In the genomic region with DNA sequence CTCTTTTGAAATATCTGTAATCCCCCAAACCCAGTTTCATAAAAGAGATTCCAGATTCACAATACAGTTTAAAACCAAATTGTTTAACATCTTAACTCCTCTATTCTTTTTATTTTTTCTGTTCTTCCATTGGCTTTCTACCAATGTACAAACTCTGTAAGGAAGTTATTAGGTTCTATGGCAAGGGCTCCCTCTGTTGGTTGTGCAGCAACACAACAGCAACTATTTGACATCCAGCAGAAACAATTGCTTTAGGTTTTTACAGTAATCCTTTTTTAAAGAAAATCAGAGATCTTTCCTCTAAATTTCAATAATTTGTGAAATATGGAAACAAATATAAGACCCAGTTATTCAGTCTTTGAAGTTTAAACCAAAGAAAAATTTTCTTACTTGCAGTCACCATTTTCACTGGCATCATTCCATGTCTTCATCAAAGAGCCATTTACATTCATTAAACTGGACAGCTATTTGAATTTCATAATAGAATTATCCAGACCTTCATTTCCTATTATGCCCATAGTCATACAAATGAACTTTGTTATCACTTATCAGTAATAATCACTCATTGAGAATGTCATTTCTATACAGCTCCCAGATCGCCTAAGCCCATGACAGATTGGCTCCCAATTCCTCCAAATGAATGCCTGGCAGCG, we compare ENCODE assay signal across 7 cellular contexts. TPM values are rescaled to one million over a fixed set of nuclear protein-coding genes. Genes with fewer than 3 reads are reported as not detected.
A peak's percentile ranks its signal among the peaks of the same experiment; 100 is the strongest.
DNase-seq lines count a peak whose midpoint lies in the region; ATAC-seq, FAIRE-seq and TF ChIP-seq lines count a peak whose summit lies in the region.

No MANE protein-coding gene starts in this region.

- H3K9me3 ChIP-seq in right atrium auricular region (no peaks in the 10 kb centered on the region), small intestine (ENCODE audit: control insufficient read depth, low read depth) (no peaks in the 10 kb centered on the region)

- H3K27ac Mint-ChIP-seq in activated naive CD8-positive, alpha-beta T cell treated with anti-CD3 and anti-CD28 coated beads for 36 hours: no peak overlapping the region

- H3K4me3 ChIP-seq in right atrium auricular region (no peak overlapping the region), small intestine (ENCODE audit: low read depth in 1 of 2, low read length in 2 of 2) (no peak overlapping the region)

- no peak overlapping the region for H3K4me3 Mint-ChIP-seq in activated naive CD8-positive, alpha-beta T cell treated with anti-CD3 and anti-CD28 coated beads for 36 hours

- H3K36me3 Mint-ChIP-seq in activated naive CD8-positive, alpha-beta T cell treated with anti-CD3 and anti-CD28 coated beads for 36 hours: no peaks in the 10 kb centered on the region

- no peaks in the 10 kb centered on the region for H3K27me3 Mint-ChIP-seq in activated naive CD8-positive, alpha-beta T cell treated with anti-CD3 and anti-CD28 coated beads for 36 hours

- ATAC-seq in GM19452 (IDR thresholded peaks at IDR 0.05; ENCODE audit: unreplicated experiment): no peak

- no peaks in the 10 kb centered on the region for H3K4me1 Mint-ChIP-seq in activated naive CD8-positive, alpha-beta T cell treated with anti-CD3 and anti-CD28 coated beads for 36 hours

- no peaks in the 10 kb centered on the region for H3K27me3 ChIP-seq in right atrium auricular region
- no peaks in the 10 kb centered on the region for H3K27me3 ChIP-seq in small intestine (ENCODE audit: control insufficient read depth in 2 of 2, insufficient read depth in 2 of 2, low read length in 2 of 2)

- WGBS in small intestine, 3 donors: 17 to 50% (median 49%) methylated on average over 2 of the region's 2 CpGs

- peak; percentile 69 to 89 for TF ChIP-seq CTCF in right atrium auricular region (IDR thresholded peaks at IDR 0.05)

- no peaks in the 10 kb centered on the region for H3K4me1 ChIP-seq in right atrium auricular region
- H3K4me1 ChIP-seq in small intestine (ENCODE audit: control insufficient read depth in 2 of 2, insufficient read depth in 1 of 2, low read depth in 1 of 2, low read length in 1 of 2): no peaks in the 10 kb centered on the region

- DNase-seq in HuH-7.5 (ENCODE audit: low spot score) (peak; percentile 42), NOMO-1 treated with dmso at 0.1 percent for 144 hours (lab: John Stamatoyannopoulos, UW; ENCODE audit: unreplicated experiment) (peak; percentile 12), right atrium auricular region (ENCODE audit: low spot score) (no peak), small intestine (peak; percentile 58)
- DNase-seq in activated naive CD8-positive, alpha-beta T cell treated with anti-CD3 and anti-CD28 coated beads for 36 hours: peak; percentile 21

- H3K27ac ChIP-seq in right atrium auricular region (no peak overlapping the region), small intestine (ENCODE audit: low read depth in 1 of 2, low read length in 1 of 2) (no peak overlapping the region)

- H3K9me3 Mint-ChIP-seq in activated naive CD8-positive, alpha-beta T cell treated with anti-CD3 and anti-CD28 coated beads for 36 hours: no peaks in the 10 kb centered on the region

- H3K36me3 ChIP-seq in right atrium auricular region (no peaks in the 10 kb centered on the region), small intestine (ENCODE audit: control insufficient read depth in 2 of 2, insufficient read depth in 2 of 2, low read length in 2 of 2) (no peaks in the 10 kb centered on the region)

- FAIRE-seq in G401.6 (lab: Jason Lieb, UNC) (peak; percentile 98), small intestine (lab: Jason Lieb, UNC) (peak; percentile 30)

RNA-seq across cellular contexts. Expression of a gene that starts 46.5 kb away (rescaled TPM):
- 10 to 100 TPM; 28.5 to 33.0 TPM for total RNA-seq in activated naive CD8-positive, alpha-beta T cell treated with anti-CD3 and anti-CD28 coated beads for 36 hours
- 100 to 1,000 TPM in 1 of 2 donors, 10 to 100 TPM in 1; 87.2 to 103 TPM for total RNA-seq in right atrium auricular region
- polyA plus RNA-seq in small intestine: 10 to 100 TPM; 41.9 to 88.6 (median 74.6) TPM
